In genomic region chr14:31261859-31262739, GRCh38 we compare ENCODE assay signal across 1 cellular context.
TF ChIP-seq lines count a peak whose summit lies in the region.

No MANE protein-coding gene starts in this region.

TF ChIP-seq in HepG2, 621 proteins besides CTCF, POLR2A, EP300 and RAD21 (continued from another document and continues in another):
- TF ChIP-seq SMC3 (IDR thresholded peaks at IDR 0.05; ENCODE audit: low read length) (no peak), LCORL (IDR thresholded peaks at IDR 0.05) (peak; percentile 79), LCORL (CRISPR knock-in tag; IDR thresholded peaks at IDR 0.05) (peak; percentile 97), FOXC1 (CRISPR knock-in tag; IDR thresholded peaks at IDR 0.05; ENCODE audit: borderline replicate concordance) (peak; percentile 59; the same call in 1 of the 2 replicates), ETS1 (CRISPR knock-in tag; IDR thresholded peaks at IDR 0.05) (no peak), ZNF354B (CRISPR knock-in tag; IDR thresholded peaks at IDR 0.05) (peak; percentile 96; the same call in 1 of the 2 replicates), ZNF468 (CRISPR knock-in tag; IDR thresholded peaks at IDR 0.05) (no peak), FOXJ3 (CRISPR knock-in tag; IDR thresholded peaks at IDR 0.05; ENCODE audit: borderline replicate concordance) (peak; percentile 93; the same call in 1 of the 2 replicates), NRL (CRISPR knock-in tag; IDR thresholded peaks at IDR 0.05; ENCODE audit: borderline replicate concordance) (no peak), CCDC6 (CRISPR knock-in tag; IDR thresholded peaks at IDR 0.05) (no peak), ZNF770 (CRISPR knock-in tag; IDR thresholded peaks at IDR 0.05) (no peak), ZNF143 (CRISPR knock-in tag; IDR thresholded peaks at IDR 0.05) (no peak), POLR2AphosphoS2 (IDR thresholded peaks at IDR 0.05; ENCODE audit: low read depth, low read length) (no peak), ZNF180 (CRISPR knock-in tag; IDR thresholded peaks at IDR 0.05; ENCODE audit: borderline replicate concordance, low read depth) (no peak), HNF4A (CRISPR knock-in tag; IDR thresholded peaks at IDR 0.05) (peak; percentile 98), CCAR2 (optimal IDR thresholded peaks at IDR 0.05; ENCODE audit: low read depth, low read length) (no peak), THAP11 (CRISPR knock-in tag; IDR thresholded peaks at IDR 0.05) (no peak; the same call in 1 of the 2 replicates), ESRRA (CRISPR knock-in tag; IDR thresholded peaks at IDR 0.05; ENCODE audit: low read depth) (peak; percentile 86; the same call in 1 of the 2 replicates), ZNF782 (CRISPR knock-in tag; IDR thresholded peaks at IDR 0.05; ENCODE audit: borderline replicate concordance) (no peak), ZNF761 (CRISPR knock-in tag; conservative IDR thresholded peaks at IDR 0.05) (no peak; the same call in 1 of the 2 replicates), ZNF432 (CRISPR knock-in tag; IDR thresholded peaks at IDR 0.05; ENCODE audit: borderline replicate concordance) (no peak), TAF15 (IDR thresholded peaks at IDR 0.05; ENCODE audit: low read depth, low read length, poor library complexity, severe bottlenecking) (no peak), HIC2 (CRISPR knock-in tag; IDR thresholded peaks at IDR 0.05; ENCODE audit: low read depth) (peak; percentile 95), JUND (CRISPR knock-in tag; IDR thresholded peaks at IDR 0.05) (no peak), ZNF501 (CRISPR knock-in tag; IDR thresholded peaks at IDR 0.05) (no peak), TCF7L2 (IDR thresholded peaks at IDR 0.05; ENCODE audit: low read depth, low read length) (no peak), ZNF614 (CRISPR knock-in tag; IDR thresholded peaks at IDR 0.05; ENCODE audit: borderline replicate concordance) (peak; percentile 94), ZMYM4 (CRISPR knock-in tag; IDR thresholded peaks at IDR 0.05) (peak; percentile 98), ZNF580 (CRISPR knock-in tag; IDR thresholded peaks at IDR 0.05; ENCODE audit: borderline replicate concordance, low read depth) (peak; percentile 64; the same call in 1 of the 2 replicates), ZKSCAN1 (IDR thresholded peaks at IDR 0.05; ENCODE audit: low read length) (no peak; the same call in 1 of the 2 replicates), ARNT2 (CRISPR knock-in tag; IDR thresholded peaks at IDR 0.05; ENCODE audit: low read depth) (peak; percentile 59; the same call in 1 of the 2 replicates), SNAPC4 (CRISPR knock-in tag; IDR thresholded peaks at IDR 0.05) (no peak), MIXL1 (CRISPR knock-in tag; IDR thresholded peaks at IDR 0.05) (peak; percentile 53; the same call in 1 of the 2 replicates), TAF1 (CRISPR knock-in tag; IDR thresholded peaks at IDR 0.05) (no peak), ZNF720 (CRISPR knock-in tag; IDR thresholded peaks at IDR 0.05) (no peak), ZNF234 (CRISPR knock-in tag; conservative IDR thresholded peaks at IDR 0.05) (no peak), SMAD9 (CRISPR knock-in tag; IDR thresholded peaks at IDR 0.05) (no peak; the same call in 1 of the 2 replicates), LRRFIP1 (CRISPR knock-in tag; conservative IDR thresholded peaks at IDR 0.05) (0 out of 2 replicates have a peak, but pooled peaks have one; percentile 14), ZBTB44 (CRISPR knock-in tag; IDR thresholded peaks at IDR 0.05) (no peak), ZSCAN30 (CRISPR knock-in tag; IDR thresholded peaks at IDR 0.05) (no peak), ZSCAN22 (CRISPR knock-in tag; IDR thresholded peaks at IDR 0.05) (no peak), ZNF713 (CRISPR knock-in tag; IDR thresholded peaks at IDR 0.05) (no peak), ZNF609 (CRISPR knock-in tag; IDR thresholded peaks at IDR 0.05; ENCODE audit: borderline replicate concordance) (peak; percentile 84; the same call in 1 of the 2 replicates), E2F5 (CRISPR knock-in tag; conservative IDR thresholded peaks at IDR 0.05) (no peak)
